Comparison of ENCODE assay signal across 8 cellular contexts in the genomic region with DNA sequence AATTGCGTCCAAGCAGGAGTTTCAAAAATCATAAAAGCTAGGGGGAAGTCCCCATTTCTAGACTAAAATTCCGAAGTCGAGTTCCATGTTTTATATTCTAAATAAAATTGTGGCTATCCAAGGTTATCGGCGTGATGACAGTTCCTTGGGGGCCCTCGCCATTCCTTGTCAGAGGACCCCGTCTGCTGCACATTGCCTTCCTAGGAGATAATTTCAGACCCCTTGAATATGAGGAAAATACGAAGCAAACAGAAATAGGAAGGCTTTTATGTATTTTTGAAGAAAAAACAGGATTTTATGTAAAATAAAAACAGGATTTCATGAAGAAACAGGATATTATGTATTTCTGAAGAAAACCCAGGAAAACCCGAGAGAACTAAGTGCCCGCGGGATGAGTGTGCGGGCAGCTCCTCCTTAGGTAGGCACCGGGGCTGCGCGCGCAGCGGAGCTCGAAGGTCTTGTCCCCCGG. TPM values are rescaled to one million over a fixed set of nuclear protein-coding genes. Genes with fewer than 3 reads are reported as not detected.
DNase-seq lines count a peak whose midpoint lies in the region; ATAC-seq and TF ChIP-seq lines count a peak whose summit lies in the region.

No MANE protein-coding gene starts in this region.

- H3K27me3 ChIP-seq in adipocyte (replicated peaks; ENCODE audit: control insufficient read depth, insufficient read depth, low read length): no peaks in the 10 kb centered on the region
- H3K27me3 ChIP-seq in left lung: no peaks in the 10 kb centered on the region
- H3K27me3 ChIP-seq in thoracic aorta (replicated peaks; ENCODE audit: insufficient read depth): no peaks in the 10 kb centered on the region

- H3K36me3 ChIP-seq in adipocyte (ENCODE audit: control insufficient read depth, insufficient read depth, low read length, severe bottlenecking): no peaks in the 10 kb centered on the region
- no peaks in the 10 kb centered on the region for H3K36me3 ChIP-seq in left lung
- no peaks in the 10 kb centered on the region for H3K36me3 ChIP-seq in thoracic aorta

- POLR2A ChIA-PET in activated CD4-positive, alpha-beta T cell treated with anti-CD3 and anti-CD28 coated beads, Interleukin-2, amount 10 ng/mL, durations not matched to agents 7 days and 5 days (lab: Charles Lee): no interaction called here

- H3K9me3 Mint-ChIP-seq in activated CD4-positive, alpha-beta T cell treated with anti-CD3 and anti-CD28 coated beads, Interleukin-2, amount 10 ng/mL, durations not matched to agents 7 days and 5 days: no peaks in the 10 kb centered on the region

- no peaks in the 10 kb centered on the region for H3K9me3 ChIP-seq in adipocyte (ENCODE audit: control insufficient read depth, low read length)
- no peaks in the 10 kb centered on the region for H3K9me3 ChIP-seq in left lung
- no peaks in the 10 kb centered on the region for H3K9me3 ChIP-seq in thoracic aorta

- ATAC-seq in left lung (no peak), thoracic aorta (ENCODE audit: insufficient number of reproducible peaks, low FRiP score, low read depth) (no peak)

- intact Hi-C loops in left lung (cut with DNase I): no loop called here

- H3K36me3 Mint-ChIP-seq in activated CD4-positive, alpha-beta T cell treated with anti-CD3 and anti-CD28 coated beads, Interleukin-2, amount 10 ng/mL, durations not matched to agents 7 days and 5 days (ENCODE audit: low read depth): peaks cover 9% of the 10 kb centered on the region

- CTCF ChIA-PET in activated CD4-positive, alpha-beta T cell treated with anti-CD3 and anti-CD28 coated beads, Interleukin-2, amount 10 ng/mL, durations not matched to agents 7 days and 5 days (lab: Charles Lee): interaction anchor here (1.1 to 3.5 kb wide), 5 partner anchors 10 to 65 kb away, joined by 3 to 14 read pairs (median 6); no protein-coding TSS in a partner anchor

- no peaks in the 10 kb centered on the region for H3K27me3 Mint-ChIP-seq in activated CD4-positive, alpha-beta T cell treated with anti-CD3 and anti-CD28 coated beads, Interleukin-2, amount 10 ng/mL, durations not matched to agents 7 days and 5 days

- H3K4me3 ChIP-seq in adipocyte (ENCODE audit: low read length) (peak overlapping the region; percentile 98), left lung (peak overlapping the region; percentile 70 to 88), thoracic aorta (peak overlapping the region; percentile 83)

- peak overlapping the region; percentile 96 for H3K9ac ChIP-seq in adipocyte (ENCODE audit: low read length)

- H3K27ac ChIP-seq in left lung: peak overlapping the region; percentile 97 to 99
- H3K27ac ChIP-seq in thoracic aorta: peak overlapping the region; percentile 93 to 98

- peaks cover 43% of the 10 kb centered on the region for H3K4me1 Mint-ChIP-seq in activated CD4-positive, alpha-beta T cell treated with anti-CD3 and anti-CD28 coated beads, Interleukin-2, amount 10 ng/mL, durations not matched to agents 7 days and 5 days

- peak overlapping the region; percentile 97 for H3K4me3 Mint-ChIP-seq in activated CD4-positive, alpha-beta T cell treated with anti-CD3 and anti-CD28 coated beads, Interleukin-2, amount 10 ng/mL, durations not matched to agents 7 days and 5 days

- peaks cover 37% of the 10 kb centered on the region for H3K4me1 ChIP-seq in adipocyte (ENCODE audit: control insufficient read depth, insufficient read depth, low read length)
- H3K4me1 ChIP-seq in left lung: peaks cover 12 to 57% of the 10 kb centered on the region in 2 donors
- peaks cover 45 to 63% of the 10 kb centered on the region in 2 donors for H3K4me1 ChIP-seq in thoracic aorta (ENCODE audit: control insufficient read depth in 1 of 2, low read depth in 2 of 2)

- peak overlapping the region; percentile 100 for H3K27ac Mint-ChIP-seq in activated CD4-positive, alpha-beta T cell treated with anti-CD3 and anti-CD28 coated beads, Interleukin-2, amount 10 ng/mL, durations not matched to agents 7 days and 5 days

- TF ChIP-seq CTCF in left lung (IDR thresholded peaks at IDR 0.05): no peak
- TF ChIP-seq CTCF in thoracic aorta (IDR thresholded peaks at IDR 0.05): no peak
- TF ChIP-seq CTCF in GM10266 (IDR thresholded peaks at IDR 0.05; ENCODE audit: control insufficient read depth, insufficient read depth, low read depth, missing control alignments): no peak

- DNase-seq in activated CD4-positive, alpha-beta T cell treated with anti-CD3 and anti-CD28 coated beads, Interleukin-2, amount 10 ng/mL, durations not matched to agents 7 days and 5 days: no peak
- no peak for DNase-seq in activated CD4-positive, alpha-beta T cell treated with anti-CD3 and anti-CD28 coated beads, Interleukin-2, amount 50 U/mL, for 1 hour
- DNase-seq in adipocyte (ENCODE audit: low read depth) (peak; percentile 11), left lung (no peak), thoracic aorta (ENCODE audit: low spot score) (no peak), NCI-H1092 (lab: John Stamatoyannopoulos, UW) (no peak), GM10266 (ENCODE audit: extremely low spot score) (no peak)
- DNase-seq in stimulated activated CD4-positive, alpha-beta T cell treated with anti-CD3 and anti-CD28 coated beads, Interleukin-1b, Interleukin-23, amount 100 ng/mL, for 48 hours: no peak

RNA-seq across cellular contexts. Expression of a gene that starts 0.5 kb away (rescaled TPM):
- total RNA-seq in activated CD4-positive, alpha-beta T cell treated with anti-CD3 and anti-CD28 coated beads, Interleukin-2, amount 10 ng/mL, durations not matched to agents 7 days and 5 days: 10 to 100 TPM; 21.4 to 24.7 TPM
- total RNA-seq in left lung (10 to 100 TPM; 30.3 to 35.7 TPM), thoracic aorta (10 to 100 TPM in 1 of 2 donors, 1 to 10 TPM in 1; 9.7 to 22.5 TPM)

RNA-seq across cellular contexts. Expression of a gene that starts 1.4 kb away (rescaled TPM):
- total RNA-seq in activated CD4-positive, alpha-beta T cell treated with anti-CD3 and anti-CD28 coated beads, Interleukin-2, amount 10 ng/mL, durations not matched to agents 7 days and 5 days: 1 to 10 TPM; 1.4 to 2.1 TPM
- total RNA-seq in left lung (10 to 100 TPM; 12.9 to 25.9 TPM), thoracic aorta (10 to 100 TPM; 20.1 to 21.8 TPM)

RNA-seq across cellular contexts. Expression of a gene that starts 28.6 kb away (rescaled TPM):
- 1 to 10 TPM; 1.5 to 2.2 TPM for total RNA-seq in activated CD4-positive, alpha-beta T cell treated with anti-CD3 and anti-CD28 coated beads, Interleukin-2, amount 10 ng/mL, durations not matched to agents 7 days and 5 days
- 1 to 10 TPM; 2.0 to 2.7 TPM for total RNA-seq in left lung
- 1 to 10 TPM; 1.8 TPM for total RNA-seq in thoracic aorta

RNA-seq across cellular contexts. Expression of a gene that starts 28.8 kb away (rescaled TPM):
- 10 to 100 TPM; 37.4 to 38.2 TPM for total RNA-seq in activated CD4-positive, alpha-beta T cell treated with anti-CD3 and anti-CD28 coated beads, Interleukin-2, amount 10 ng/mL, durations not matched to agents 7 days and 5 days
- 10 to 100 TPM; 45.2 to 45.4 TPM for total RNA-seq in left lung
- total RNA-seq in thoracic aorta: 10 to 100 TPM; 61.3 to 71.5 TPM

Comparison
In these comparisons a context has a peak if more than half of its experiments do, and no peak if none do; other contexts are left out.
1. RNA of a gene that starts 1.4 kb away (total RNA-seq): 12.9 to 25.9 TPM in left lung and 20.1 to 21.8 TPM in thoracic aorta; 1.4 to 2.1 TPM in activated CD4-positive, alpha-beta T cell treated with anti-CD3 and anti-CD28 coated beads, Interleukin-2, amount 10 ng/mL, durations not matched to agents 7 days and 5 days; every median in the first group is over 4 times any median in the second.
2. Peak in every context shown above with its lines, with median percentiles within 50 percentile points of each other: H3K4me3 ChIP-seq.